6 cellular contexts compared by ENCODE assay signal in the genomic region with DNA sequence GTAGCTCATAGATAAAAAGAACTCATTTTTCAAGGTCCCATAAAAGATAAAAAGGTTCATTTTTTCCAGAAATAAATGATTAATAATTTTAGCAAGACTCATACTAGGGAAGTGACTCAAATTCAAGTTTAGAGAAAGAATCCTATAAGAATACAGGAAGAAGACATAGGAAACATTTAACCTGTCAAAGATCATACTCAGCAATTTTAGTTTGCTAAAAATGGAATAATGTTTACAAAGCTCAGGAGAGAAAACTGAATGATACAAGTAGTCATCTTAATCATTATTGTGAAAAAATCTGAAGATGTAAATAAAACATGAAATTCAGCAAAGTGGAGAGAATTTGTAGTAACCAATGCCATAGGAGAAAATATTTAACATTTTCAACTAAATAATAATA.
"Had no signal": no experiment of that assay in that cellular context is flagged by ENCODE, and none has a peak within 500 bp of the region (broad histone marks: within the 10 kb centered on the region; RNA-seq: fewer than 3 reads in every experiment).

No MANE protein-coding gene starts in this region.

- DNase-seq: Karpas-422, KBM-7, KG1 had no signal

- H3K4me2 ChIP-seq: KMS-11 had no signal

- FAIRE-seq: HTR-8/SVneo had no signal

- H3K9ac ChIP-seq: KMS-11 had no signal

- H3K27ac ChIP-seq: HL-60, KMS-11 had no signal
